13 cellular contexts compared by ENCODE assay signal in the genomic region with DNA sequence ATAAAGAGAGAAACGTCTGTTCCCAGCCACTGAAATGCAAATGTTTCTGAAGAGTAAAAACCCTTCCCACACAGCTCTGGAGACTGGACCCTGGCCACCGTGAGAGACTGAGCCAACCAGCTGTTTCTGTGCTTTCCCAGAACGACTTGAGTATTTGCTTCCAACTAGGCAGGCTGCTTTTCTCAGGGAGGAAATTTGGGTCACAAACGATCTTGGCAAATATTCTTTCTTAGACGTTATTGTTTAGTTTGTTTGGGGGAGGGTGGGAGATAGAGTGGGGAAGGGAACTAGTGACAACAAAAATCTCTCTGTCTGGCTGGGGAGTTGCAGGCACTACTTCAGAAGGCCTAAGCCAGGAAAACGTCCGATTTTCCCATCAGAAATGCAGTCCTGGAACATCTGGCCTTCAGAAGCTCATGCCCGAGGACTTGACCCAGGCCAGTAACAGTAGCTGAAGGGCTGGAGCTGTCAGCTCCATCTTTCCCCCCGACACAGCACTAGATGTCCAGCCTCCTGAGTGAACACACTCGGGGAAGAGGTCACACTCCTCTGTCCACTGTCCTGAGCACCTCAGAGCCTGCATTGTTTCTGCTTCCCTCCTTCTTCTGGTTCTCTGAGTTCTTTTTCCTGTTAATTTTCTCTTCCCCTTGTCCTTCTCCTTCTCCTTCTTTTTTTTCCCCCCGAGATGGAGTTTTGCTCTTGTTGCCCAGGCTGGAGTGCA. TPM values are rescaled to one million over a fixed set of nuclear protein-coding genes. Genes with fewer than 3 reads are reported as not detected.
"Had no signal": no experiment of that assay in that cellular context is flagged by ENCODE, and none has a peak within 500 bp of the region (broad histone marks: within the 10 kb centered on the region; RNA-seq: fewer than 3 reads in every experiment).

No MANE protein-coding gene starts in this region.

- H3K4me3 ChIP-seq: colonic mucosa, hepatocyte, lower lobe of right lung, ovary, smooth muscle cell had no signal

- H3K27me3 ChIP-seq: ovary had no signal

- H3K27ac ChIP-seq: colonic mucosa, hepatocyte, lower lobe of right lung, ovary had no signal

- H3K9me3 ChIP-seq: colonic mucosa, lower lobe of right lung, ovary had no signal

- H3K4me1 ChIP-seq: colonic mucosa had no signal

- DNase-seq: activated CD4-positive, alpha-beta T cell treated with anti-CD3 and anti-CD28 coated beads, Interleukin-2, amount 50 U/mL, for 48 hours; activated CD4-positive, CD25-positive, alpha-beta regulatory T cell treated with anti-CD3 and anti-CD28 coated beads, Interleukin-2, amount 50 U/mL, for 72 hours; activated gamma-delta T cell; activated T-cell treated with anti-CD3 and anti-CD28 coated beads, Interleukin-2, amount 50 U/mL, for 4 hours; aorta; colonic mucosa; kidney glomerular epithelial cell; lower lobe of right lung; ovary; SW 1271; trophoblast cell had no signal

- H3K36me3 ChIP-seq: colonic mucosa, lower lobe of right lung, ovary had no signal

RNA-seq across cellular contexts. Expression of a gene that starts 4.0 kb away (rescaled TPM):
- total RNA-seq: hepatocyte, smooth muscle cell had no signal
